ENCODE assay signal across 8 cellular contexts in the genomic region with DNA sequence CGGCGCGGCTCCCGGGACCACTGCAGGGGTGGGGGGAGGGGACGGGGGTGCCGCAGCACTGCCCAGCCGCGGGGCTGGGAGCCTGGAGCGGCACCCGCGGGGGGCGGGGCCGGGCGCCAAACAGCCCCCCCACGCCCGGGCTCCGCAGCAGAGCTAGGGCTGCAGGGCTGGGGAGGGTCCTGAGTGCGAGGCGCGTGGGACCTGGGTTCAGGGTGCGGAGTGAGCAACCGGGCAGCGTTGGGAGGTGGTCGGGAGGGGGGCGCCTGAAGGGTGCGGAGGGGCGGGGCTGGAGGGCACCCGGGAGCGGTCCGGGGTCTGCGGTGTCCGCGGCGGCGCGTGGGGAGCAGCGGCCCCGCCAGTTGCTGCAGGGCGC. TPM values are rescaled to one million over a fixed set of nuclear protein-coding genes. Genes with fewer than 3 reads are reported as not detected.
DNase-seq lines count a peak whose midpoint lies in the region; ATAC-seq and TF ChIP-seq lines count a peak whose summit lies in the region.

No MANE protein-coding gene starts in this region.

- H3K9me3 ChIP-seq in BLaER1 treated with 17β-estradiol and CSF1 and Interleukin-3, amounts not matched to agents 10 nM and 100 nM (replicated peaks in 1 of 11), result no peaks in the 10 kb centered on the region
- no peaks in the 10 kb centered on the region for H3K9me3 ChIP-seq in transverse colon

- no peak overlapping the region for H3K4me3 Mint-ChIP-seq in activated T-helper 17 cell treated with anti-CD3 and anti-CD28 coated beads, Interleukin-2, amount 50 U/mL, for 72 hours

- H3K9ac ChIP-seq in BLaER1 treated with 17β-estradiol and CSF1 and Interleukin-3, amounts not matched to agents 10 nM and 100 nM, result peak overlapping the region; percentile 45 to 81 (median 73); a peak in 16 of 22 replicates

- no peak overlapping the region for H3K27ac Mint-ChIP-seq in activated T-helper 17 cell treated with anti-CD3 and anti-CD28 coated beads, Interleukin-2, amount 50 U/mL, for 72 hours

- peak overlapping the region; percentile 60 to 80 (median 68) for H3K4me3 ChIP-seq in BLaER1 treated with 17β-estradiol and CSF1 and Interleukin-3, amounts not matched to agents 10 nM and 100 nM
- H3K4me3 ChIP-seq in transverse colon, result peak overlapping the region; percentile 80 to 96 (median 86)

- H3K27me3 ChIP-seq in BLaER1 treated with 17β-estradiol and CSF1 and Interleukin-3, amounts not matched to agents 10 nM and 100 nM, result no peaks in the 10 kb centered on the region
- no peaks in the 10 kb centered on the region for H3K27me3 ChIP-seq in transverse colon

- H3K4me1 Mint-ChIP-seq in activated T-helper 17 cell treated with anti-CD3 and anti-CD28 coated beads, Interleukin-2, amount 50 U/mL, for 72 hours, result peaks cover 21% of the 10 kb centered on the region

- no peak for TF ChIP-seq CTCF in transverse colon (IDR thresholded peaks at IDR 0.05)

- WGBS in transverse colon (ENCODE audit: low coverage in 1 of 2), 2 donors, result no CpG with 5 or more reads among the region's 39 CpGs

- in situ Hi-C loops in transverse colon (cut with MboI; ENCODE audit: low pct_ligation_motif_present in 1 of 4, low pct_unique_long_range_greater_than_20kb in 1 of 4, low sequenced_read_pairs in 3 of 4), result no loop called here

- DNase-seq in iPS-NIHi7 (ENCODE audit: extremely low spot score) (peak; percentile 50), transverse colon (no peak), hepatic stellate cell (ENCODE audit: low spot score) (no peak), NCI-H1105 treated with DMSO at 0.1 percent for 48 hours (lab: John Stamatoyannopoulos, UW) (no peak)

- peak overlapping the region in 4 of 11 experiments; percentile 28 to 69 (median 54); a peak in 4 of 22 replicates for H3K27ac ChIP-seq in BLaER1 treated with 17β-estradiol and CSF1 and Interleukin-3, amounts not matched to agents 10 nM and 100 nM
- peak overlapping the region; percentile 79 to 90 (median 88) for H3K27ac ChIP-seq in transverse colon

- H3K36me3 ChIP-seq in BLaER1 treated with 17β-estradiol and CSF1 and Interleukin-3, amounts not matched to agents 10 nM and 100 nM, result peaks cover 14 to 32% (median 28%) of the 10 kb centered on the region in 11 experiments; a peak in 21 of 22 replicates
- H3K36me3 ChIP-seq in transverse colon, result no peaks in the 10 kb centered on the region

- H3K27me3 Mint-ChIP-seq in activated T-helper 17 cell treated with anti-CD3 and anti-CD28 coated beads, Interleukin-2, amount 50 U/mL, for 72 hours, result no peaks in the 10 kb centered on the region

- intact Hi-C loops in transverse colon (cut with DNase I; ENCODE audit: low total_unique reads), result loop anchor here (2.0 kb wide), 1 partner anchor 25 kb away; no protein-coding TSS in a partner anchor

- H3K4me1 ChIP-seq in BLaER1 treated with 17β-estradiol and CSF1 and Interleukin-3, amounts not matched to agents 10 nM and 100 nM, result peaks cover 29 to 56% (median 44%) of the 10 kb centered on the region in 10 experiments
- H3K4me1 ChIP-seq in transverse colon, result peaks cover 20 to 56% (median 43%) of the 10 kb centered on the region in 4 donors

- H4K20me1 ChIP-seq in BLaER1 treated with 17β-estradiol and CSF1 and Interleukin-3, amounts not matched to agents 10 nM and 100 nM, result peaks cover 9 to 29% (median 19%) of the 10 kb centered on the region in 11 experiments; a peak in 19 of 22 replicates

- H3K9me3 Mint-ChIP-seq in activated T-helper 17 cell treated with anti-CD3 and anti-CD28 coated beads, Interleukin-2, amount 50 U/mL, for 72 hours, result no peaks in the 10 kb centered on the region

- H3K36me3 Mint-ChIP-seq in activated T-helper 17 cell treated with anti-CD3 and anti-CD28 coated beads, Interleukin-2, amount 50 U/mL, for 72 hours (ENCODE audit: low read depth), result peaks cover 11% of the 10 kb centered on the region

- ATAC-seq in GM21737 (IDR thresholded peaks at IDR 0.05; ENCODE audit: unreplicated experiment) (peak; percentile 9), GM18858 (IDR thresholded peaks at IDR 0.05; ENCODE audit: unreplicated experiment) (no peak)
- ATAC-seq in activated T-helper 17 cell treated with anti-CD3 and anti-CD28 coated beads, Interleukin-2, amount 50 U/mL, for 72 hours (replicated peaks), result peak; percentile 9

- peak overlapping the region; percentile 47 to 70 (median 58); a peak in 15 of 22 replicates for H3K4me2 ChIP-seq in BLaER1 treated with 17β-estradiol and CSF1 and Interleukin-3, amounts not matched to agents 10 nM and 100 nM

- TF ChIP-seq EP300 in transverse colon (IDR thresholded peaks at IDR 0.05; ENCODE audit: low read depth), result no peak

- no peak for TF ChIP-seq POLR2A in transverse colon (IDR thresholded peaks at IDR 0.05)

RNA-seq across cellular contexts. Expression of a gene that starts 0.5 kb away (rescaled TPM):
- total RNA-seq in activated T-helper 17 cell treated with anti-CD3 and anti-CD28 coated beads, Interleukin-2, amount 50 U/mL, for 72 hours, result 10 to 100 TPM; 19.5 to 23.2 TPM
- total RNA-seq in transverse colon, result 100 to 1,000 TPM in 1 of 4 donors, 10 to 100 TPM in 3; 72.0 to 131 (median 83.0) TPM

RNA-seq across cellular contexts. Expression of a gene that starts 37.1 kb away (rescaled TPM):
- under 1 TPM; 0.37 to 0.67 TPM for total RNA-seq in activated T-helper 17 cell treated with anti-CD3 and anti-CD28 coated beads, Interleukin-2, amount 50 U/mL, for 72 hours
- 1 to 10 TPM in 3 of 4 donors, under 1 TPM in 1; 0.75 to 8.0 (median 2.3) TPM for total RNA-seq in transverse colon
